In the genomic region with DNA sequence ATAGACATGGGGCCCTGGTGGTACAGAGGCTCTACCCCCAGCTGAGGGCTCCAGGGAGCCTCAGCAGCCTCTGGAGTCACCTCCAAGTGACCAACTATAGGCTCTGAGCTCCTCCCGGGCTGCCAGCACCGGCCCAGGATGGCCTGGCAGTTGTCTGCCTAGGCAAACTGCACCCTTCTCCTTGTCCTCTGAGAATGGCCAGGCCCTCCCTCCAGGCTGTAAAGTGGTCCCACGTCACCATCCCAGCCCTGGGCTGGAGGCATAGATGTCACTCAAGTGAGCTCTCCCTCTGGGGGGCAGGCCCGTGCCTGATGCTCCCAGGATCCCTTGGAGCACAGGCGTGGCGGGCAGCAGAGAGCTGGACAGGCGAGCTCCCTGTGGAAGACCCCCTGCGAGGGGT, we compare ENCODE assay signal across 19 cellular contexts.
DNase-seq lines count a peak whose midpoint lies in the region; TF ChIP-seq lines count a peak whose summit lies in the region.
"Had no signal": no experiment of that assay in that cellular context is flagged by ENCODE, and none has a peak within 500 bp of the region (broad histone marks: within the 10 kb centered on the region; RNA-seq: fewer than 3 reads in every experiment).

No MANE protein-coding gene starts in this region.

- H2AFZ ChIP-seq in osteoblast (ENCODE audit: low read length) = no peak overlapping the region

- no peak overlapping the region for H3K9ac ChIP-seq in BLaER1

- H3K4me2 ChIP-seq in BLaER1 (peak overlapping the region; percentile 90), osteoblast (ENCODE audit: insufficient read depth, low read length) (no peak overlapping the region)

- H4K20me1 ChIP-seq in BLaER1 (peaks cover 17% of the 10 kb centered on the region), osteoblast (ENCODE audit: insufficient read depth, low read length) (no peaks in the 10 kb centered on the region)

- H3K4me1 ChIP-seq in BLaER1 (peaks cover 93% of the 10 kb centered on the region), esophagus muscularis mucosa (peaks cover 23 to 68% (median 50%) of the 10 kb centered on the region in 4 donors), osteoblast (ENCODE audit: insufficient read depth, low read length) (no peaks in the 10 kb centered on the region)
- H3K4me1 ChIP-seq: BE2C had no signal

- H3K4me3 ChIP-seq in BLaER1 (no peak overlapping the region), esophagus muscularis mucosa (no peak overlapping the region), osteoblast (ENCODE audit: insufficient read depth, low read length) (no peak overlapping the region), foreskin fibroblast (ENCODE audit: low read depth in 1 of 2, low read length in 2 of 2) (no peak overlapping the region)
- H3K4me3 ChIP-seq: MG63, SK-N-MC had no signal

- DNase-seq in ELF-1 (ENCODE audit: low read depth, low spot score) = peak; percentile 16
- no peak for DNase-seq in esophagus muscularis mucosa (ENCODE audit: extremely low spot score)
- peak; percentile 44 for DNase-seq in osteoblast (ENCODE audit: insufficient read length, low spot score, missing footprints)
- DNase-seq in NCI-H1694 treated with DMSO at 0.1 percent for 48 hours (lab: John Stamatoyannopoulos, UW) = no peak
- DNase-seq in stimulated activated CD4-positive, alpha-beta T cell treated with anti-CD3 and anti-CD28 coated beads, Interleukin-12 subunit alpha, Interleukin-12 subunit beta, amount 100 ng/mL, for 4 hours = no peak
- DNase-seq in foreskin fibroblast = no peak
- DNase-seq: BE2C; CD4-positive, alpha-beta memory T cell; DND-41; GOT3; MG63; NCI-H1417; NCI-H187; NCI-H446; NCI-H526; SHP77 treated with DMSO at 0.1 percent for 48 hours; SW 1271 had no signal

- intact Hi-C loops in esophagus muscularis mucosa (cut with DNase I) = no loop called here

- no peak overlapping the region for H3K27ac ChIP-seq in BLaER1
- H3K27ac ChIP-seq in esophagus muscularis mucosa (replicated peaks in 1 of 4) = peak overlapping the region; percentile 13 to 65 (median 58)
- no peak overlapping the region for H3K27ac ChIP-seq in osteoblast (ENCODE audit: low read depth, low read length)
- H3K27ac ChIP-seq: SK-N-MC had no signal

- TF ChIP-seq CTCF in esophagus muscularis mucosa (IDR thresholded peaks at IDR 0.05) (no peak), osteoblast (IDR thresholded peaks at IDR 0.05; ENCODE audit: extremely low read depth, low read depth, low read length) (no peak), foreskin fibroblast (IDR thresholded peaks at IDR 0.05; ENCODE audit: low read depth, low read length) (no peak)

- no peaks in the 10 kb centered on the region for H3K79me2 ChIP-seq in osteoblast (ENCODE audit: insufficient read depth, low read length)

- H3K9me3 ChIP-seq in BLaER1 (no peaks in the 10 kb centered on the region), esophagus muscularis mucosa (no peaks in the 10 kb centered on the region), osteoblast (ENCODE audit: low read depth, low read length) (no peaks in the 10 kb centered on the region)
- H3K9me3 ChIP-seq: BE2C, MG63 had no signal

- H3K27me3 ChIP-seq in BLaER1 = no peaks in the 10 kb centered on the region
- H3K27me3 ChIP-seq in esophagus muscularis mucosa = no peaks in the 10 kb centered on the region
- peaks cover 71% of the 10 kb centered on the region for H3K27me3 ChIP-seq in osteoblast (ENCODE audit: insufficient read depth, low read length)
- H3K27me3 ChIP-seq: BE2C had no signal

- TF ChIP-seq POLR2A in esophagus muscularis mucosa (IDR thresholded peaks at IDR 0.05; ENCODE audit: low read depth) = no peak

- no peak for TF ChIP-seq EP300 in esophagus muscularis mucosa (IDR thresholded peaks at IDR 0.05)

- 82% methylated on average over 6 of the region's 8 CpGs for WGBS in esophagus muscularis mucosa

- H3K36me3 ChIP-seq in BLaER1 (no peaks in the 10 kb centered on the region), esophagus muscularis mucosa (peaks cover 25 to 92% (median 74%) of the 10 kb centered on the region in 4 donors), osteoblast (ENCODE audit: insufficient read depth, low read length) (no peaks in the 10 kb centered on the region)
- H3K36me3 ChIP-seq: BE2C, MG63 had no signal

Comparison
In these comparisons a context has a peak if more than half of its experiments do, and no peak if none do; other contexts are left out.
1. H3K27ac ChIP-seq: peak in esophagus muscularis mucosa (4 of 4); none in BLaER1 (single experiment) and osteoblast (single experiment).
2. DNase-seq: peak in ELF-1 (single experiment) and osteoblast (single experiment); none in esophagus muscularis mucosa (single experiment), NCI-H1694 treated with DMSO at 0.1 percent for 48 hours (single experiment), stimulated activated CD4-positive, alpha-beta T cell treated with anti-CD3 and anti-CD28 coated beads, Interleukin-12 subunit alpha, Interleukin-12 subunit beta, amount 100 ng/mL, for 4 hours (single experiment) and foreskin fibroblast (0 of 2).